Comparison of ENCODE assay signal across 21 cellular contexts in genomic region chr12:51189790-51190355, GRCh38.
"Had no signal": no experiment of that assay in that cellular context is flagged by ENCODE, and none has a peak within 500 bp of the region (broad histone marks: within the 10 kb centered on the region; RNA-seq: fewer than 3 reads in every experiment).

No MANE protein-coding gene starts in this region.

- H3K9me3 ChIP-seq: gastroesophageal sphincter, mucosa of descending colon, pancreas, psoas muscle had no signal

- DNase-seq: effector CD4-positive, alpha-beta T cell; endodermal cell; glutamatergic neuron; islet precursor cell; mammary epithelial cell; mucosa of descending colon; natural killer cell; nucleus accumbens; pancreas; psoas muscle; retina; stimulated activated CD4-positive, alpha-beta T cell treated with anti-CD3 and anti-CD28 coated beads, Interleukin-2, amount 100 ng/mL, for 48 hours; stimulated activated naive CD4-positive, alpha-beta T cell treated with Interleukin-2 at 50 U/mL for 16 hours had no signal

- H3K4me1 Mint-ChIP-seq: natural killer cell had no signal

- FAIRE-seq: pancreas, urothelium cell line had no signal

- H3K27ac Mint-ChIP-seq: endodermal cell, natural killer cell, type B pancreatic cell had no signal

- H3K27me3 Mint-ChIP-seq: type B pancreatic cell had no signal

- H3K36me3 ChIP-seq: pancreas had no signal

- H3K9me3 Mint-ChIP-seq: endodermal cell, natural killer cell, neural crest cell, type B pancreatic cell had no signal

- H3K4me3 Mint-ChIP-seq: endodermal cell, natural killer cell, neural crest cell, type B pancreatic cell had no signal

- H3K27me3 ChIP-seq: gastroesophageal sphincter, pancreas had no signal

- H3K4me1 ChIP-seq: pancreas had no signal

- H3K4me2 ChIP-seq: smooth muscle cell had no signal

- H3K4me3 ChIP-seq: coronary artery, gastroesophageal sphincter, mucosa of descending colon, pancreas, psoas muscle, smooth muscle cell had no signal

- H3K36me3 Mint-ChIP-seq: natural killer cell, type B pancreatic cell had no signal

- ATAC-seq: gastroesophageal sphincter, left lobe of liver, mucosa of descending colon, natural killer cell, pancreas, sciatic nerve had no signal

- H3K27ac ChIP-seq: coronary artery, gastroesophageal sphincter, pancreas had no signal
